Comparison of ENCODE assay signal across 27 cellular contexts in genomic region chr9:13811876-13812275, GRCh38.
"Had no signal": no experiment of that assay in that cellular context is flagged by ENCODE, and none has a peak within 500 bp of the region (broad histone marks: within the 10 kb centered on the region; RNA-seq: fewer than 3 reads in every experiment).

No MANE protein-coding gene starts in this region.

- H3K27me3 ChIP-seq: stomach, suprapubic skin, testis, thyroid gland, tibial artery, tibial nerve, transverse colon, upper lobe of left lung, upper lobe of right lung, uterus, vagina had no signal

- H3K36me3 ChIP-seq: stomach, suprapubic skin, thoracic aorta, thyroid gland, tibial artery, tibial nerve, transverse colon, upper lobe of left lung, upper lobe of right lung, uterus, vagina had no signal

- DNase-seq: stimulated activated CD4-positive, alpha-beta T cell treated with anti-CD3 and anti-CD28 coated beads, Interleukin-2, amount 100 ng/mL, for 48 hours; stimulated activated CD4-positive, alpha-beta T cell treated with anti-CD3 and anti-CD28 coated beads, Interleukin-4, amount 100 ng/mL, for 1 hour; stimulated activated CD4-positive, alpha-beta T cell treated with anti-CD3 and anti-CD28 coated beads, Interleukin-4, amount 100 ng/mL, for 24 hours; stimulated activated CD4-positive, alpha-beta T cell treated with anti-CD3 and anti-CD28 coated beads, Interleukin-4, amount 100 ng/mL, for 4 hours; stimulated activated CD8-positive, alpha-beta memory T cell treated with anti-CD3 and anti-CD28 coated beads, Interleukin-4, amount 100 ng/mL, for 48 hours; stimulated activated naive B cell treated with anti-CD40 and anti-IgM and Interleukin-4, amounts not matched to agents 10 μg/mL and 1 μg/mL and 100 μg/mL, for 72 hours; stimulated activated naive CD4-positive, alpha-beta T cell; stimulated activated naive CD4-positive, alpha-beta T cell treated with Interleukin-2 at 50 U/mL for 16 hours; stimulated activated naive CD8-positive, alpha-beta T cell treated with anti-CD3 and anti-CD28 coated beads, Interleukin-15, amount 100 ng/mL, for 72 hours; stimulated activated naive CD8-positive, alpha-beta T cell treated with anti-CD3 and anti-CD28 coated beads, Interleukin-15, Interleukin-2, amounts not matched to agents 100 U/mL and 50 U/mL, for 24 hours; stomach; substantia nigra; testis; thyroid gland; tibial artery; transverse colon; trophoblast cell; upper lobe of left lung; upper lobe of right lung; uterus had no signal

- H3K4me3 ChIP-seq: stomach, suprapubic skin, testis, thoracic aorta, thyroid gland, tibial artery, tibial nerve, transverse colon, upper lobe of left lung, upper lobe of right lung, uterus, vagina had no signal

- H3K4me1 ChIP-seq: stomach, suprapubic skin, testis, thyroid gland, tibial artery, tibial nerve, transverse colon, upper lobe of left lung, upper lobe of right lung, uterus, vagina had no signal

- FAIRE-seq: urothelium cell line had no signal

- H3K9me3 ChIP-seq: stomach, suprapubic skin, testis, thoracic aorta, thyroid gland, tibial artery, tibial nerve, transverse colon, upper lobe of left lung, upper lobe of right lung, uterus, vagina had no signal

- H3K27ac ChIP-seq: stomach, suprapubic skin, testis, thoracic aorta, thyroid gland, tibial artery, tibial nerve, transverse colon, upper lobe of left lung, upper lobe of right lung, uterus, vagina had no signal

- ATAC-seq: stimulated activated effector memory CD8-positive, alpha-beta T cell treated with anti-CD3 and anti-CD28 coated beads, Interleukin-12 subunit alpha, Interleukin-12 subunit beta, amount 100 ng/mL, for 72 hours; stimulated activated memory B cell treated with anti-CD40 and anti-IgM and Interleukin-4, amounts not matched to agents 10 μg/mL and 1 μg/mL and 100 μg/mL, for 72 hours; stimulated activated naive B cell treated with anti-CD40 and anti-IgM and Interleukin-4, amounts not matched to agents 10 μg/mL and 1 μg/mL and 100 μg/mL, for 72 hours; stimulated activated naive CD8-positive, alpha-beta T cell treated with anti-CD3 and anti-CD28 coated beads, Interleukin-15, amount 100 ng/mL, for 72 hours; stimulated activated naive CD8-positive, alpha-beta T cell treated with anti-CD3 and anti-CD28 coated beads, Interleukin-15, Interleukin-2, amounts not matched to agents 100 U/mL and 50 U/mL, for 24 hours; upper lobe of right lung had no signal
